Comparison of ENCODE assay signal across 32 cellular contexts in genomic region chr19:52956917-52957316, GRCh38. TPM values are rescaled to one million over a fixed set of nuclear protein-coding genes. Genes with fewer than 3 reads are reported as not detected.
"Had no signal": no experiment of that assay in that cellular context is flagged by ENCODE, and none has a peak within 500 bp of the region (broad histone marks: within the 10 kb centered on the region; RNA-seq: fewer than 3 reads in every experiment).

No MANE protein-coding gene starts in this region.

- H3K27me3 ChIP-seq: colonic mucosa, dorsolateral prefrontal cortex, esophagus squamous epithelium, gastrocnemius medialis, heart right ventricle, left lung had no signal

- H3K4me3 ChIP-seq: colonic mucosa, dorsolateral prefrontal cortex, esophagus squamous epithelium, gastrocnemius medialis, heart right ventricle, left lung, lower lobe of right lung had no signal

- H3K4me1 ChIP-seq: colonic mucosa, gastrocnemius medialis had no signal

- ATAC-seq: esophagus mucosa, gastrocnemius medialis, heart right ventricle, left cardiac atrium, left lung, left ventricle myocardium superior, lower lobe of right lung had no signal

- DNase-seq: colonic mucosa; dermis blood vessel endothelial cell; dorsolateral prefrontal cortex; effector CD4-positive, alpha-beta T cell; effector memory CD4-positive, alpha-beta T cell; erythroblast; esophagus squamous epithelium; foreskin fibroblast; foreskin melanocyte; gastrocnemius medialis; glutamatergic neuron; head of caudate nucleus; heart right ventricle; hippocampal formation; left cardiac atrium; left lung; left ventricle myocardium superior; lower lobe of right lung; mesenchymal stem cell; midbrain had no signal

- H3K27ac ChIP-seq: colonic mucosa, dorsolateral prefrontal cortex, gastrocnemius medialis, heart right ventricle, left lung, lower lobe of right lung had no signal

- FAIRE-seq: endometrium, endothelial cell of umbilical vein, islet of Langerhans had no signal

RNA-seq across cellular contexts. Expression of gene ERVV-1, which starts 56.8 kb away (rescaled TPM):
- total RNA-seq: chondrocyte, colonic mucosa, dermis blood vessel endothelial cell, endothelial cell of umbilical vein, esophagus mucosa, esophagus squamous epithelium, glomerular endothelial cell, kidney epithelial cell, left cardiac atrium, left lung, left ventricle myocardium superior, lower leg skin, lower lobe of right lung, lung microvascular endothelial cell, mucosa of gallbladder had no signal
- polyA plus RNA-seq: endothelial cell of umbilical vein, keratinocyte had no signal

RNA-seq across cellular contexts. Expression of gene ZNF320, which starts 59.5 kb away (rescaled TPM):
- total RNA-seq: mononuclear cell had no signal
